ENCODE assay signal across 8 cellular contexts in the genomic region with DNA sequence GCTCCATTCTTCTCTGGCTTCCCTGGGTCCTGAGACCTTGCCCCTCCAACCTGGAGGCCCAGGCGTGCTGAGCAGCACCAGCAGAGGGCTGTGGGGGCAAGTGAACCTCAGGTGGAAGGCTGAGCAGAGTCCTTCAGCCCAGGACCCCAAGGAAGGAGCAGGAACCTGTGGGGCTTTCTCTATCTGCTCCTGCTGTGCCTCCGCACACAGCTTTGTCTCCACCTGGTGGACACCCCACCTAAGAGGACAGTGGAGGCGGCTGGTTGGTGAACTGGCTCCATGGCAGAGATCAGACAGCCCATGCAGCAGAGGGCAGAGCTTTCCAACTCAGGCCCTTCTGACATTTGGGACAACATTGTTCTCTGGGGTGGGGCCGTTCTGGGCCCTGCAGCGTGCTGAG. TPM values are rescaled to one million over a fixed set of nuclear protein-coding genes. Genes with fewer than 3 reads are reported as not detected.
DNase-seq lines count a peak whose midpoint lies in the region; ATAC-seq and TF ChIP-seq lines count a peak whose summit lies in the region.

No MANE protein-coding gene starts in this region.

- no peaks in the 10 kb centered on the region for H3K36me3 Mint-ChIP-seq in CD8-positive, alpha-beta memory T cell
- no peaks in the 10 kb centered on the region for H3K36me3 Mint-ChIP-seq in activated B cell treated with CpG ODN at 0.5 μM for 24 hours (ENCODE audit: low read depth)

- no peaks in the 10 kb centered on the region for H3K36me3 ChIP-seq in CD8-positive, alpha-beta memory T cell (ENCODE audit: insufficient read depth, low read length)

- TF ChIP-seq CTCF in activated B cell treated with CpG ODN at 0.5 μM for 24 hours (IDR thresholded peaks at IDR 0.05) (no peak), fibroblast of pulmonary artery (IDR thresholded peaks at IDR 0.05; ENCODE audit: low read length, missing control alignments) (peak; percentile 43)

- CTCF ChIA-PET in CD8-positive, alpha-beta memory T cell (lab: Charles Lee): interaction anchor here (0.7 to 1.4 kb wide), 5 partner anchors 13 to 164 kb away, joined by 3 to 6 read pairs (median 3); a partner anchor contains a TSS
- CTCF ChIA-PET in activated B cell treated with CpG ODN at 0.5 μM for 24 hours (lab: Charles Lee): interaction anchor here (0.8 to 1.0 kb wide), 2 partner anchors 17 to 19 kb away, joined by 3 read pairs; no protein-coding TSS in a partner anchor

- peaks cover 0 to 3% of the 10 kb centered on the region in 2 donors for H3K27me3 Mint-ChIP-seq in CD8-positive, alpha-beta memory T cell
- H3K27me3 Mint-ChIP-seq in activated B cell treated with CpG ODN at 0.5 μM for 24 hours: no peaks in the 10 kb centered on the region

- no peaks in the 10 kb centered on the region for H3K9me3 ChIP-seq in CD8-positive, alpha-beta memory T cell (ENCODE audit: low read length)

- H3K27ac ChIP-seq in CD8-positive, alpha-beta memory T cell (ENCODE audit: low read depth, low read length): peak overlapping the region; percentile 9

- no peak overlapping the region for H3K4me3 ChIP-seq in CD8-positive, alpha-beta memory T cell (ENCODE audit: low read length)
- no peak overlapping the region for H3K4me3 ChIP-seq in fibroblast of pulmonary artery (replicated peaks; ENCODE audit: low read depth, low read length)

- H3K4me3 Mint-ChIP-seq in CD8-positive, alpha-beta memory T cell: no peak overlapping the region
- H3K4me3 Mint-ChIP-seq in activated B cell treated with CpG ODN at 0.5 μM for 24 hours: no peak overlapping the region

- no peaks in the 10 kb centered on the region for H3K4me1 Mint-ChIP-seq in CD8-positive, alpha-beta memory T cell
- peaks cover 13% of the 10 kb centered on the region for H3K4me1 Mint-ChIP-seq in activated B cell treated with CpG ODN at 0.5 μM for 24 hours

- intact Hi-C loops in activated B cell treated with CpG ODN at 0.5 μM for 24 hours (cut with micrococcal nuclease): no loop called here
- intact Hi-C loops in posterior vena cava (cut with DNase I): no loop called here

- peak; percentile 18 for ATAC-seq in activated B cell treated with CpG ODN at 0.5 μM for 24 hours (ENCODE audit: low read depth)

- H3K9me3 Mint-ChIP-seq in CD8-positive, alpha-beta memory T cell: peaks cover 0 to 3% (median 0%) of the 10 kb centered on the region in 5 donors
- peaks cover 6% of the 10 kb centered on the region for H3K9me3 Mint-ChIP-seq in activated B cell treated with CpG ODN at 0.5 μM for 24 hours

- POLR2A ChIA-PET in CD8-positive, alpha-beta memory T cell (lab: Charles Lee): interaction anchor here (0.6 kb wide), 1 partner anchor 50 kb away, joined by 3 read pairs; no protein-coding TSS in a partner anchor
- POLR2A ChIA-PET in activated B cell treated with CpG ODN at 0.5 μM for 24 hours (lab: Charles Lee): no interaction called here

- peak; percentile 26 to 62 (median 36) for DNase-seq in CD8-positive, alpha-beta memory T cell
- peak; percentile 16 for DNase-seq in HT1080 (ENCODE audit: low read depth)
- DNase-seq in activated B cell treated with CpG ODN at 0.5 μM for 24 hours: no peak
- peak; percentile 16 for DNase-seq in fibroblast of pulmonary artery (ENCODE audit: low read depth)
- peak in 2 of 3 experiments; percentile 14 to 23 for DNase-seq in stimulated activated CD4-positive, alpha-beta T cell treated with anti-CD3 and anti-CD28 coated beads, TNF-alpha, amount 100 ng/mL, for 4 hours (ENCODE audit: low read depth in 3 of 3)
- DNase-seq in posterior vena cava (ENCODE audit: low spot score): no peak
- DNase-seq in NCI-H446 (lab: John Stamatoyannopoulos, UW): no peak
- no peak for DNase-seq in NCI-H2029 (lab: John Stamatoyannopoulos, UW)

- no peaks in the 10 kb centered on the region for H3K27me3 ChIP-seq in CD8-positive, alpha-beta memory T cell (ENCODE audit: insufficient read depth, low read length, poor library complexity, severe bottlenecking)

- no peaks in the 10 kb centered on the region for H3K4me1 ChIP-seq in CD8-positive, alpha-beta memory T cell (ENCODE audit: insufficient read depth, low read length)

- H3K27ac Mint-ChIP-seq in CD8-positive, alpha-beta memory T cell: no peak overlapping the region
- no peak overlapping the region for H3K27ac Mint-ChIP-seq in activated B cell treated with CpG ODN at 0.5 μM for 24 hours

RNA-seq across cellular contexts. Expression of a gene that starts 19.7 kb away (rescaled TPM):
- under 1 TPM; 0.57 to 0.71 TPM for total RNA-seq in CD8-positive, alpha-beta memory T cell
- polyA plus RNA-seq in CD8-positive, alpha-beta memory T cell: 4.8 TPM
- not detected in 2 replicates for total RNA-seq in HT1080 (2014; rRNA removed; shearing (Covaris generic))
- polyA plus RNA-seq in HT1080 (2015; cell fraction: cytosol; rRNA removed): not detected in 2 replicates
- polyA plus RNA-seq in HT1080 (2015; cell fraction: nucleus; rRNA removed): not detected in 2 replicates
- total RNA-seq in activated B cell treated with CpG ODN at 0.5 μM for 24 hours (0.31 and 0.34 TPM in 2 replicates), posterior vena cava (not detected)

RNA-seq across cellular contexts. Expression of a gene that starts 31.4 kb away (rescaled TPM):
- not detected for total RNA-seq in CD8-positive, alpha-beta memory T cell
- polyA plus RNA-seq in CD8-positive, alpha-beta memory T cell: not detected
- total RNA-seq in HT1080 (2014; rRNA removed; shearing (Covaris generic)): not detected in 2 replicates
- not detected in 2 replicates for polyA plus RNA-seq in HT1080 (2015; cell fraction: cytosol; rRNA removed)
- polyA plus RNA-seq in HT1080 (2015; cell fraction: nucleus; rRNA removed): not detected in 2 replicates
- not detected in 2 replicates for total RNA-seq in activated B cell treated with CpG ODN at 0.5 μM for 24 hours
- total RNA-seq in posterior vena cava: under 1 TPM in 1 of 2 donors, not detected in 1; 0.05 TPM

Comparison
In these comparisons a context has a peak if more than half of its experiments do, and no peak if none do; other contexts are left out.
1. DNase-seq: peak in CD8-positive, alpha-beta memory T cell (5 of 5), HT1080 (single experiment), fibroblast of pulmonary artery (single experiment) and stimulated activated CD4-positive, alpha-beta T cell treated with anti-CD3 and anti-CD28 coated beads, TNF-alpha, amount 100 ng/mL, for 4 hours (2 of 3); none in activated B cell treated with CpG ODN at 0.5 μM for 24 hours (single experiment), posterior vena cava (single experiment), NCI-H446 (0 of 2) and NCI-H2029 (single experiment).